In the genomic region with DNA sequence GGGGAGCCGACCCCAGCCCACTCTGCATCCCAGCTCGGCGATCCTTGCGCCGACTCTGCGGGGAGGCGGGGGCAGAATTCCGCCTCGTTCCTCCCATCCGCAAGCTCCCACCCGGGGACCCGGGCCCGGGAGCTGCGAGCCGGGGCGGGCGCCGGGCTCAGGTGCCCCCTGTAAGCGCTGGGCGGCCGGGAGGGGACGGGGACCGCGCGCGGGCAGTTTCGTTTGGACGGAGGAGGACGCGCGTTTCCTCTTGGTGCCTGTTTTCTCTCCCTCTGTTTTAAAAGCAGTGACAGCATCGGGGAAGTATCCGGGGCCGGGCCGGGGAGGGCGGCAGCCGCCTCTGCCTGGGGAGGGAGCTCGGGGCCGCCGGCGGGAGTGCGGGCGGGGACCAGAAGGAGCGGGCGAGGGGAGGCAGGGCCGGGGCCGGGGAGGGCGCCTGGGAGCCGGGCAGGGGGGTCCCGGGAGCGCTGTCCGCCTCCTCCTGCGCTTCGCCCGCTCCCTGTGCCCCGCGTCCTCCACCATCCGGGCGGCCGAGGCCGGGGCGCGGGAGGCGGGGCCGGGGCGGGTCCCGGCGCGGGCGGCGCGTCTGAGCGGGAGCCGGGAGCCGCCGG, we compare ENCODE assay signal across 8 cellular contexts. TPM values are rescaled to one million over a fixed set of nuclear protein-coding genes. Genes with fewer than 3 reads are reported as not detected.
DNase-seq lines count a peak whose midpoint lies in the region; ATAC-seq and TF ChIP-seq lines count a peak whose summit lies in the region.

No MANE protein-coding gene starts in this region.

- H3K36me3 ChIP-seq in SJSA1 (no peaks in the 10 kb centered on the region), smooth muscle cell (ENCODE audit: low read depth) (no peaks in the 10 kb centered on the region)

- peaks cover 6% of the 10 kb centered on the region; the same call in 1 of the 2 replicates for H3K27me3 ChIP-seq in SJSA1 (replicated peaks)
- H3K27me3 ChIP-seq in smooth muscle cell (ENCODE audit: low read depth): peaks cover 23% of the 10 kb centered on the region

- no peaks in the 10 kb centered on the region for H4K20me1 ChIP-seq in smooth muscle cell (ENCODE audit: low read depth)

- H3F3A ChIP-seq in smooth muscle cell (ENCODE audit: low read depth): no peaks in the 10 kb centered on the region

- H3K27me3 Mint-ChIP-seq in brain: peaks cover 88% of the 10 kb centered on the region

- H3K27ac ChIP-seq in SJSA1 (peak overlapping the region; percentile 29; the same call in 1 of the 2 replicates), smooth muscle cell (ENCODE audit: low read depth) (no peak overlapping the region)

- POLR2A ChIA-PET in GM10248 (lab: Yijun Ruan, JAX): no interaction called here

- H3K79me2 ChIP-seq in smooth muscle cell (ENCODE audit: low read depth): no peaks in the 10 kb centered on the region

- peak overlapping the region in 3 of 5 experiments; percentile 47 to 72 (median 57) for H3K4me3 Mint-ChIP-seq in brain

- ATAC-seq in GM18502 (IDR thresholded peaks at IDR 0.05; ENCODE audit: poor library complexity, unreplicated experiment): no peak

- peaks cover 0 to 14% (median 2%) of the 10 kb centered on the region in 5 experiments for H3K9me3 Mint-ChIP-seq in brain

- H3K9me3 ChIP-seq in SJSA1 (replicated peaks) (no peaks in the 10 kb centered on the region), smooth muscle cell (replicated peaks; ENCODE audit: low read depth) (no peaks in the 10 kb centered on the region)

- H2AFZ ChIP-seq in smooth muscle cell (ENCODE audit: low read depth): peak overlapping the region; percentile 91

- peak overlapping the region; percentile 48 for H3K4me3 ChIP-seq in SJSA1
- H3K4me3 ChIP-seq in smooth muscle cell: peak overlapping the region; percentile 69

- CTCF ChIA-PET in GM10248 (lab: Yijun Ruan, JAX): no interaction called here

- peak; percentile 59 for DNase-seq in ELF-1 (ENCODE audit: low read depth, low spot score)
- peak; percentile 24 to 57 for DNase-seq in SJSA1 (ENCODE audit: low read depth in 1 of 2, low spot score in 2 of 2)
- DNase-seq in iPS-NIHi7 (ENCODE audit: extremely low spot score): peak; percentile 55
- DNase-seq in smooth muscle cell (lab: John Stamatoyannopoulos, UW; ENCODE audit: unreplicated experiment): peak; percentile 25
- no peak for DNase-seq in GM10248 (ENCODE audit: extremely low spot score)
- DNase-seq in SK-N-DZ (ENCODE audit: low spot score): no peak

- no peaks in the 10 kb centered on the region for H3K36me3 Mint-ChIP-seq in brain

- peak overlapping the region; percentile 28 for H3K9ac ChIP-seq in smooth muscle cell (ENCODE audit: low read depth)

- H3K4me1 Mint-ChIP-seq in brain: peaks cover 17% of the 10 kb centered on the region

- no peak for TF ChIP-seq CTCF in brain (conservative IDR thresholded peaks at IDR 0.05)
- TF ChIP-seq CTCF in smooth muscle cell (IDR thresholded peaks at IDR 0.05; ENCODE audit: borderline replicate concordance, insufficient read depth, poor library complexity, severe bottlenecking): no peak
- TF ChIP-seq CTCF in GM10248 (IDR thresholded peaks at IDR 0.05; ENCODE audit: control extremely low read depth, extremely low read depth, low read depth, missing control alignments): no peak

- peaks cover 22% of the 10 kb centered on the region for H3K4me1 ChIP-seq in SJSA1 (replicated peaks)
- peaks cover 20% of the 10 kb centered on the region for H3K4me1 ChIP-seq in smooth muscle cell (ENCODE audit: low read depth)

- 3% methylated on average over 31 of the region's 76 CpGs for WGBS in smooth muscle cell (ENCODE audit: low lambda C conversion rate)

- H3K4me2 ChIP-seq in smooth muscle cell: peak overlapping the region; percentile 96

- H3K27ac Mint-ChIP-seq in brain: no peak overlapping the region

RNA-seq across cellular contexts. Expression of a gene that starts 57.0 kb away (rescaled TPM):
- total RNA-seq in SJSA1 (2014; rRNA removed; shearing (Covaris generic)): 2.2 and 2.9 TPM in 2 replicates
- polyA plus RNA-seq in brain (ENCODE audit: insufficient read depth, low read depth, low replicate concordance) (30.9 TPM), smooth muscle cell (0.31 and 0.93 TPM in 2 replicates)
- total RNA-seq in smooth muscle cell: 0.99 and 1.9 TPM in 2 replicates
- polyA plus RNA-seq in SK-N-DZ (2014; cell fraction: cytosol; rRNA removed): 11.6 and 12.0 TPM in 2 replicates
- polyA plus RNA-seq in SK-N-DZ (2014; cell fraction: nucleus; rRNA removed): 32.4 and 37.7 TPM in 2 replicates

Comparison
In these comparisons a context has a peak if more than half of its experiments do, and no peak if none do; other contexts are left out.
1. DNase-seq: peak in ELF-1 (single experiment), SJSA1 (2 of 2), iPS-NIHi7 (single experiment) and smooth muscle cell (single experiment); none in GM10248 (single experiment) and SK-N-DZ (single experiment).